11 cellular contexts compared by ENCODE assay signal in genomic region chr1:203663820-203664219, GRCh38. TPM values are rescaled to one million over a fixed set of nuclear protein-coding genes. Genes with fewer than 3 reads are reported as not detected.
DNase-seq lines count a peak whose midpoint lies in the region; ATAC-seq and TF ChIP-seq lines count a peak whose summit lies in the region.
"Had no signal": no experiment of that assay in that cellular context is flagged by ENCODE, and none has a peak within 500 bp of the region (broad histone marks: within the 10 kb centered on the region; RNA-seq: fewer than 3 reads in every experiment).

No MANE protein-coding gene starts in this region.

- H3K36me3 Mint-ChIP-seq in activated T-cell treated with anti-CD3 and anti-CD28 coated beads, Interleukin-2, amount 50 U/mL, for 24 hours (ENCODE audit: low read depth): peaks cover 3% of the 10 kb centered on the region
- peaks cover 27% of the 10 kb centered on the region for H3K36me3 Mint-ChIP-seq in T-cell

- no peaks in the 10 kb centered on the region for H3K9me3 Mint-ChIP-seq in activated T-cell treated with anti-CD3 and anti-CD28 coated beads, Interleukin-2, amount 50 U/mL, for 24 hours
- H3K9me3 Mint-ChIP-seq in T-cell: no peaks in the 10 kb centered on the region
- no peaks in the 10 kb centered on the region for H3K9me3 Mint-ChIP-seq in stimulated activated naive CD8-positive, alpha-beta T cell treated with anti-CD3 and anti-CD28 coated beads, Interleukin-15, amount 100 ng/mL, for 72 hours
- H3K9me3 Mint-ChIP-seq: dendritic cell treated with granulocyte-macrophage colony-stimulating factor and Interleukin-4, amounts not matched to agents 40 ng/mL and 50 ng/mL, for 4 days had no signal

- no peak for DNase-seq in activated T-cell treated with anti-CD3 and anti-CD28 coated beads, Interleukin-2, amount 50 U/mL, for 24 hours
- no peak for DNase-seq in activated T-cell treated with anti-CD3 and anti-CD28 coated beads, Interleukin-2, amount 50 U/mL, for 48 hours
- DNase-seq in T-cell (no peak), fibroblast of villous mesenchyme (ENCODE audit: low read depth) (peak; percentile 41), NCI-H446 (lab: John Stamatoyannopoulos, UW) (no peak), NCI-H1092 (lab: John Stamatoyannopoulos, UW) (no peak), DMS79 (lab: John Stamatoyannopoulos, UW) (no peak)
- DNase-seq in stimulated activated naive CD8-positive, alpha-beta T cell treated with anti-CD3 and anti-CD28 coated beads, Interleukin-15, amount 100 ng/mL, for 72 hours: no peak
- DNase-seq: MM.1S, retina had no signal

- peak overlapping the region; percentile 3 for H3K4me3 Mint-ChIP-seq in activated T-cell treated with anti-CD3 and anti-CD28 coated beads, Interleukin-2, amount 50 U/mL, for 24 hours
- peak overlapping the region in 2 of 3 donors; percentile 9 to 18 for H3K4me3 Mint-ChIP-seq in T-cell
- peak overlapping the region; percentile 27 to 62 for H3K4me3 Mint-ChIP-seq in stimulated activated naive CD8-positive, alpha-beta T cell treated with anti-CD3 and anti-CD28 coated beads, Interleukin-15, amount 100 ng/mL, for 72 hours
- H3K4me3 Mint-ChIP-seq: dendritic cell treated with granulocyte-macrophage colony-stimulating factor and Interleukin-4, amounts not matched to agents 40 ng/mL and 50 ng/mL, for 4 days had no signal

- no peaks in the 10 kb centered on the region for H3K27me3 Mint-ChIP-seq in activated T-cell treated with anti-CD3 and anti-CD28 coated beads, Interleukin-2, amount 50 U/mL, for 24 hours
- no peaks in the 10 kb centered on the region for H3K27me3 Mint-ChIP-seq in T-cell
- no peaks in the 10 kb centered on the region for H3K27me3 Mint-ChIP-seq in stimulated activated naive CD8-positive, alpha-beta T cell treated with anti-CD3 and anti-CD28 coated beads, Interleukin-15, amount 100 ng/mL, for 72 hours
- H3K27me3 Mint-ChIP-seq: dendritic cell treated with granulocyte-macrophage colony-stimulating factor and Interleukin-4, amounts not matched to agents 40 ng/mL and 50 ng/mL, for 4 days had no signal

- no peak overlapping the region for H3K4me3 ChIP-seq in fibroblast of villous mesenchyme (ENCODE audit: low read depth, low read length)

- no peak for TF ChIP-seq CTCF in fibroblast of villous mesenchyme (IDR thresholded peaks at IDR 0.05; ENCODE audit: insufficient read depth, low read depth, low read length)

- H3K27ac Mint-ChIP-seq in activated T-cell treated with anti-CD3 and anti-CD28 coated beads, Interleukin-2, amount 50 U/mL, for 24 hours: peak overlapping the region; percentile 68
- H3K27ac Mint-ChIP-seq in T-cell: peak overlapping the region; percentile 76 to 88
- peak overlapping the region in 1 of 2 donors; percentile 7 for H3K27ac Mint-ChIP-seq in stimulated activated naive CD8-positive, alpha-beta T cell treated with anti-CD3 and anti-CD28 coated beads, Interleukin-15, amount 100 ng/mL, for 72 hours
- H3K27ac Mint-ChIP-seq: dendritic cell treated with granulocyte-macrophage colony-stimulating factor and Interleukin-4, amounts not matched to agents 40 ng/mL and 50 ng/mL, for 4 days had no signal

- ATAC-seq in T-cell (replicated peaks in 1 of 4): peak; percentile 39 to 88 (median 81)
- ATAC-seq in stimulated activated naive CD8-positive, alpha-beta T cell treated with anti-CD3 and anti-CD28 coated beads, Interleukin-15, amount 100 ng/mL, for 72 hours: peak; percentile 72

- H3K4me1 Mint-ChIP-seq in activated T-cell treated with anti-CD3 and anti-CD28 coated beads, Interleukin-2, amount 50 U/mL, for 24 hours (ENCODE audit: low read depth): peaks cover 63% of the 10 kb centered on the region
- H3K4me1 Mint-ChIP-seq in T-cell: peaks cover 65 to 82% (median 74%) of the 10 kb centered on the region in 3 donors
- H3K4me1 Mint-ChIP-seq in stimulated activated naive CD8-positive, alpha-beta T cell treated with anti-CD3 and anti-CD28 coated beads, Interleukin-15, amount 100 ng/mL, for 72 hours: peaks cover 42% of the 10 kb centered on the region

- CTCF ChIA-PET in T-cell (lab: Charles Lee): interaction anchor here in 1 of 2 donors (1.2 to 1.5 kb wide), 3 partner anchors 10 to 38 kb away, joined by 5 to 8 read pairs (median 6); no protein-coding TSS in a partner anchor

- POLR2A ChIA-PET in T-cell (lab: Charles Lee): no interaction called here

RNA-seq across cellular contexts. Expression of gene ATP2B4, which starts 37.2 kb away (rescaled TPM):
- total RNA-seq in T-cell: 10 to 100 TPM; 45.5 to 93.1 (median 84.9) TPM
- 135 and 214 TPM in 2 replicates for total RNA-seq in fibroblast of villous mesenchyme
